ENCODE assay signal across 7 cellular contexts in the genomic region with DNA sequence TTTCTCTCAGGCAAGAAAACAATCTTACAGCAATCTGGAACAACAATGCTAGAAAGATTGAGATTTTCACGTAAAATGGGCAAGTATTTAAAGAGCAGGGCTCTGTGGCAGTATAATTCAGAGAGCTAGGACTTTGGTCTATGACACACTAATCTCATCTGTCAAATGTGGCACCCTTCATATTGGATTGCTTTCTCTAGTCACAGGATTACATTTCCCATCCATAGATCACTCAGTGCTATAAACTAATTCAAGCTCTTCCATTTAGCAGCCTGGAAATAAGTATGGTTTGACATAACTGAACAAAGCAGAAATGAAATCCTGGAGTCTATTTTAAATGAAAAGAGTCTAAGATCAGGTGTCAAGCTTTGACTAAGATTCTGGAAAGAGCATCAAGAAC.
"Had no signal": no experiment of that assay in that cellular context is flagged by ENCODE, and none has a peak within 500 bp of the region (broad histone marks: within the 10 kb centered on the region; RNA-seq: fewer than 3 reads in every experiment).

No MANE protein-coding gene starts in this region.

- H3K4me3 ChIP-seq: GM12878 had no signal

- ATAC-seq: GM12878 had no signal

- DNase-seq: GDM1, GF-D8 had no signal

- FAIRE-seq: GM12878, GM12891, GM12892, GM18507, GM19239 had no signal
